Comparison of ENCODE assay signal across 19 cellular contexts in genomic region chr6:169766232-169766631, GRCh38. TPM values are rescaled to one million over a fixed set of nuclear protein-coding genes. Genes with fewer than 3 reads are reported as not detected.
DNase-seq lines count a peak whose midpoint lies in the region; ATAC-seq and TF ChIP-seq lines count a peak whose summit lies in the region.
"Had no signal": no experiment of that assay in that cellular context is flagged by ENCODE, and none has a peak within 500 bp of the region (broad histone marks: within the 10 kb centered on the region; RNA-seq: fewer than 3 reads in every experiment).

No MANE protein-coding gene starts in this region.

- H3K4me1 ChIP-seq in right lobe of liver (peaks cover 0 to 19% (median 5%) of the 10 kb centered on the region in 4 donors), upper lobe of right lung (no peaks in the 10 kb centered on the region)

- peak; percentile 27 for TF ChIP-seq POLR2A in right lobe of liver (IDR thresholded peaks at IDR 0.05)

- ATAC-seq in right lobe of liver = peak; percentile 58 to 76 (median 72)
- ATAC-seq in upper lobe of right lung = peak; percentile 42
- no peak for ATAC-seq in GM18502 (IDR thresholded peaks at IDR 0.05; ENCODE audit: poor library complexity, unreplicated experiment)
- ATAC-seq in HG02678 (IDR thresholded peaks at IDR 0.05; ENCODE audit: unreplicated experiment) = no peak
- ATAC-seq: SK-N-SH treated with all-trans-retinoic acid at 6 μM for 48 hours had no signal

- DNase-seq in choroid plexus epithelial cell (ENCODE audit: low read depth) (peak; percentile 76), foreskin fibroblast (peak; percentile 9 to 35), right lobe of liver (no peak), upper lobe of right lung (no peak), amygdala (lab: John Stamatoyannopoulos, UW) (no peak), NCI-H2029 treated with DMSO at 0.1 percent for 48 hours (lab: John Stamatoyannopoulos, UW) (no peak)
- DNase-seq: ACHN, GF-D8, NCI-H1417, NCI-H187, NCI-H2227 treated with DMSO at 0.1 percent for 48 hours, NCI-H524, NCI-H82, OCI-M1, SHP77 had no signal

- H3K36me3 ChIP-seq in right lobe of liver (peaks cover 0 to 10% (median 3%) of the 10 kb centered on the region in 4 donors), upper lobe of right lung (peaks cover 72% of the 10 kb centered on the region)

- peak overlapping the region; percentile 59 to 86 (median 84) for H3K27ac ChIP-seq in right lobe of liver
- H3K27ac ChIP-seq in upper lobe of right lung = peak overlapping the region; percentile 7
- H3K27ac ChIP-seq: KMS-11 had no signal

- H3K27me3 ChIP-seq in right lobe of liver = no peaks in the 10 kb centered on the region
- no peaks in the 10 kb centered on the region for H3K27me3 ChIP-seq in upper lobe of right lung

- 31% methylated on average over 5 of the region's 5 CpGs for WGBS in right lobe of liver (ENCODE audit: insufficient coverage, low coverage, low lambda C conversion rate, missing lambda C conversion rate)

- TF ChIP-seq CTCF in choroid plexus epithelial cell (conservative IDR thresholded peaks at IDR 0.05; ENCODE audit: low read depth, low read length) (no peak), foreskin fibroblast (IDR thresholded peaks at IDR 0.05; ENCODE audit: low read depth, low read length) (no peak), right lobe of liver (IDR thresholded peaks at IDR 0.05) (no peak), upper lobe of right lung (IDR thresholded peaks at IDR 0.05) (no peak)

- intact Hi-C loops in right lobe of liver (cut with DNase I) (no loop called here), upper lobe of right lung (cut with DNase I) (no loop called here)

- H3K9me3 ChIP-seq in right lobe of liver (no peaks in the 10 kb centered on the region), upper lobe of right lung (no peaks in the 10 kb centered on the region)

- H3K4me3 ChIP-seq in choroid plexus epithelial cell (ENCODE audit: low read depth, low read length) (no peak overlapping the region), foreskin fibroblast (ENCODE audit: low read depth in 1 of 2, low read length in 2 of 2) (no peak overlapping the region), right lobe of liver (peak overlapping the region in 1 of 3 donors; percentile 28), upper lobe of right lung (no peak overlapping the region)

RNA-seq across cellular contexts. Expression of gene ERMARD, which starts 14.8 kb away (rescaled TPM):
- total RNA-seq in right lobe of liver (10 to 100 TPM; 11.1 to 24.4 (median 15.2) TPM), upper lobe of right lung (25.6 TPM)

RNA-seq across cellular contexts. Expression of gene DYNLT2, which starts 14.9 kb away (rescaled TPM):
- under 1 TPM; 0.43 to 0.82 (median 0.68) TPM for total RNA-seq in right lobe of liver
- 1.2 TPM for total RNA-seq in upper lobe of right lung

RNA-seq across cellular contexts. Expression of gene PHF10, which starts 41.9 kb away (rescaled TPM):
- total RNA-seq in right lobe of liver = 10 to 100 TPM; 19.9 to 31.4 (median 25.0) TPM
- total RNA-seq in upper lobe of right lung = 46.1 TPM

Comparison
In these comparisons a context has a peak if more than half of its experiments do, and no peak if none do; other contexts are left out.
1. DNase-seq: peak in choroid plexus epithelial cell (single experiment) and foreskin fibroblast (2 of 2); none in right lobe of liver (0 of 3), upper lobe of right lung (single experiment), amygdala (0 of 56) and NCI-H2029 treated with DMSO at 0.1 percent for 48 hours (single experiment).
2. ATAC-seq: peak in right lobe of liver (4 of 4) and upper lobe of right lung (single experiment); none in GM18502 (single experiment) and HG02678 (single experiment).